ENCODE assay signal across 23 cellular contexts in genomic region chr1:3160647-3161046, GRCh38.
A peak's percentile ranks its signal among the peaks of the same experiment; 100 is the strongest.
DNase-seq lines count a peak whose midpoint lies in the region; ATAC-seq lines count a peak whose summit lies in the region.
"Had no signal": no experiment of that assay in that cellular context is flagged by ENCODE, and none has a peak within 500 bp of the region (broad histone marks: within the 10 kb centered on the region; RNA-seq: fewer than 3 reads in every experiment).

No MANE protein-coding gene starts in this region.

- peak overlapping the region; percentile 42 to 95 (median 81) for H3K4me2 ChIP-seq in BLaER1 treated with 17β-estradiol and CSF1 and Interleukin-3, amounts not matched to agents 10 nM and 100 nM

- 0 out of 22 replicates have a peak overlapping the region, but pooled peaks of 1 of the 11 experiments have one; percentile 22 for H3K27ac ChIP-seq in BLaER1 treated with 17β-estradiol and CSF1 and Interleukin-3, amounts not matched to agents 10 nM and 100 nM
- H3K27ac ChIP-seq in angular gyrus (ENCODE audit: low read depth, low read length) (peak overlapping the region; percentile 75), SJCRH30 (no peak overlapping the region)
- H3K27ac ChIP-seq: esophagus squamous epithelium, gastroesophageal sphincter, neutrophil, skin epidermis had no signal

- H3K27me3 ChIP-seq in BLaER1 treated with 17β-estradiol and CSF1 and Interleukin-3, amounts not matched to agents 10 nM and 100 nM: peaks cover 50 to 72% (median 65%) of the 10 kb centered on the region in 11 experiments
- no peaks in the 10 kb centered on the region for H3K27me3 ChIP-seq in SJCRH30

- H3K4me1 ChIP-seq in BLaER1 treated with 17β-estradiol and CSF1 and Interleukin-3, amounts not matched to agents 10 nM and 100 nM: peaks cover 12 to 79% (median 54%) of the 10 kb centered on the region in 10 experiments
- H3K4me1 ChIP-seq in SJCRH30: no peaks in the 10 kb centered on the region
- H3K4me1 ChIP-seq: esophagus squamous epithelium, gastroesophageal sphincter had no signal

- H3K36me3 ChIP-seq in BLaER1 treated with 17β-estradiol and CSF1 and Interleukin-3, amounts not matched to agents 10 nM and 100 nM: no peaks in the 10 kb centered on the region
- no peaks in the 10 kb centered on the region for H3K36me3 ChIP-seq in SJCRH30
- H3K36me3 ChIP-seq: esophagus squamous epithelium, gastroesophageal sphincter, neutrophil had no signal

- peaks cover 0 to 41% (median under 1%) of the 10 kb centered on the region in 11 experiments; a peak in 8 of 22 replicates for H4K20me1 ChIP-seq in BLaER1 treated with 17β-estradiol and CSF1 and Interleukin-3, amounts not matched to agents 10 nM and 100 nM

- no peaks in the 10 kb centered on the region for H3K9me3 ChIP-seq in BLaER1 treated with 17β-estradiol and CSF1 and Interleukin-3, amounts not matched to agents 10 nM and 100 nM (replicated peaks in 1 of 11)
- no peaks in the 10 kb centered on the region for H3K9me3 ChIP-seq in SJCRH30 (replicated peaks)
- H3K9me3 ChIP-seq: gastroesophageal sphincter, neutrophil had no signal

- no peak for ATAC-seq in activated CD4-positive, alpha-beta T cell treated with anti-CD3 and anti-CD28 coated beads for 36 hours
- ATAC-seq in naive B cell (ENCODE audit: low read depth in 2 of 2): no peak
- ATAC-seq in GM18498 (IDR thresholded peaks at IDR 0.05; ENCODE audit: unreplicated experiment): no peak
- ATAC-seq: gastroesophageal sphincter, Right ventricle myocardium inferior had no signal

- no peak for DNase-seq in activated CD4-positive, alpha-beta T cell treated with anti-CD3 and anti-CD28 coated beads, Interleukin-2, amount 10 ng/mL, durations not matched to agents 24 days and 14 days
- DNase-seq in activated CD4-positive, alpha-beta T cell treated with anti-CD3 and anti-CD28 coated beads for 36 hours: no peak
- DNase-seq in naive B cell: no peak
- no peak for DNase-seq in SJCRH30
- DNase-seq in DMS153 (lab: John Stamatoyannopoulos, UW): no peak
- DNase-seq: 8988T; activated CD4-positive, alpha-beta T cell treated with anti-CD3 and anti-CD28 coated beads for 1 hour; activated effector memory CD4-positive, alpha-beta T cell treated with anti-CD3 and anti-CD28 coated beads, Interleukin-2, amount 50 U/mL, for 16 hours; EL; esophagus squamous epithelium; NCI-H1092 treated with DMSO at 0.1 percent for 48 hours; NCI-H2081; NCI-H446; OCI-M1; stimulated activated naive CD4-positive, alpha-beta T cell had no signal

- H3K9me3 Mint-ChIP-seq in activated CD4-positive, alpha-beta T cell treated with anti-CD3 and anti-CD28 coated beads, Interleukin-2, amount 10 ng/mL, durations not matched to agents 24 days and 14 days: no peaks in the 10 kb centered on the region
- H3K9me3 Mint-ChIP-seq in activated CD4-positive, alpha-beta T cell treated with anti-CD3 and anti-CD28 coated beads for 36 hours (ENCODE audit: low read depth): no peaks in the 10 kb centered on the region
- H3K9me3 Mint-ChIP-seq in naive B cell: no peaks in the 10 kb centered on the region
- H3K9me3 Mint-ChIP-seq: type B pancreatic cell had no signal

- peak overlapping the region; percentile 60 for H3K4me3 Mint-ChIP-seq in activated CD4-positive, alpha-beta T cell treated with anti-CD3 and anti-CD28 coated beads, Interleukin-2, amount 10 ng/mL, durations not matched to agents 24 days and 14 days
- no peak overlapping the region for H3K4me3 Mint-ChIP-seq in activated CD4-positive, alpha-beta T cell treated with anti-CD3 and anti-CD28 coated beads for 36 hours
- peak overlapping the region in 5 of 8 donors; percentile 18 to 85 (median 54) for H3K4me3 Mint-ChIP-seq in naive B cell
- H3K4me3 Mint-ChIP-seq: type B pancreatic cell had no signal

- H3K9ac ChIP-seq in BLaER1 treated with 17β-estradiol and CSF1 and Interleukin-3, amounts not matched to agents 10 nM and 100 nM: peak overlapping the region in 5 of 11 experiments; percentile 8 to 60 (median 35); a peak in 5 of 22 replicates

- H3K4me1 Mint-ChIP-seq in activated CD4-positive, alpha-beta T cell treated with anti-CD3 and anti-CD28 coated beads, Interleukin-2, amount 10 ng/mL, durations not matched to agents 24 days and 14 days: no peaks in the 10 kb centered on the region
- H3K4me1 Mint-ChIP-seq in activated CD4-positive, alpha-beta T cell treated with anti-CD3 and anti-CD28 coated beads for 36 hours: peaks cover 6% of the 10 kb centered on the region
- H3K4me1 Mint-ChIP-seq in naive B cell: peaks cover 0 to 8% (median 8%) of the 10 kb centered on the region in 3 donors

- CTCF ChIA-PET in activated CD4-positive, alpha-beta T cell treated with anti-CD3 and anti-CD28 coated beads for 36 hours (lab: Charles Lee): no interaction called here

- H3K36me3 Mint-ChIP-seq in activated CD4-positive, alpha-beta T cell treated with anti-CD3 and anti-CD28 coated beads, Interleukin-2, amount 10 ng/mL, durations not matched to agents 24 days and 14 days (ENCODE audit: low read depth): no peaks in the 10 kb centered on the region
- no peaks in the 10 kb centered on the region for H3K36me3 Mint-ChIP-seq in activated CD4-positive, alpha-beta T cell treated with anti-CD3 and anti-CD28 coated beads for 36 hours (ENCODE audit: low read depth)
- no peaks in the 10 kb centered on the region for H3K36me3 Mint-ChIP-seq in naive B cell
- H3K36me3 Mint-ChIP-seq: type B pancreatic cell had no signal

- no peak overlapping the region for H3K27ac Mint-ChIP-seq in activated CD4-positive, alpha-beta T cell treated with anti-CD3 and anti-CD28 coated beads, Interleukin-2, amount 10 ng/mL, durations not matched to agents 24 days and 14 days
- no peak overlapping the region for H3K27ac Mint-ChIP-seq in activated CD4-positive, alpha-beta T cell treated with anti-CD3 and anti-CD28 coated beads for 36 hours
- no peak overlapping the region for H3K27ac Mint-ChIP-seq in naive B cell
- H3K27ac Mint-ChIP-seq: type B pancreatic cell had no signal

- POLR2A ChIA-PET in activated CD4-positive, alpha-beta T cell treated with anti-CD3 and anti-CD28 coated beads for 36 hours (lab: Charles Lee): no interaction called here

- peaks cover 16% of the 10 kb centered on the region for H3K27me3 Mint-ChIP-seq in activated CD4-positive, alpha-beta T cell treated with anti-CD3 and anti-CD28 coated beads, Interleukin-2, amount 10 ng/mL, durations not matched to agents 24 days and 14 days
- peaks cover 9% of the 10 kb centered on the region for H3K27me3 Mint-ChIP-seq in activated CD4-positive, alpha-beta T cell treated with anti-CD3 and anti-CD28 coated beads for 36 hours
- H3K27me3 Mint-ChIP-seq in naive B cell: peaks cover 15 to 58% (median 29%) of the 10 kb centered on the region in 3 donors

- H3K4me3 ChIP-seq in BLaER1 treated with 17β-estradiol and CSF1 and Interleukin-3, amounts not matched to agents 10 nM and 100 nM: peak overlapping the region in 7 of 10 experiments; percentile 4 to 29 (median 23); a peak in 6 of 20 replicates
- no peak overlapping the region for H3K4me3 ChIP-seq in SJCRH30
- H3K4me3 ChIP-seq: esophagus squamous epithelium, gastroesophageal sphincter, skin epidermis had no signal

- intact Hi-C loops in activated CD4-positive, alpha-beta T cell treated with anti-CD3 and anti-CD28 coated beads, Interleukin-2, amount 10 ng/mL, durations not matched to agents 24 days and 14 days (cut with micrococcal nuclease): no loop called here
- intact Hi-C loops in activated CD4-positive, alpha-beta T cell treated with anti-CD3 and anti-CD28 coated beads for 36 hours (cut with DNase I, micrococcal nuclease): no loop called here
